7 cellular contexts compared by ENCODE assay signal in the genomic region with DNA sequence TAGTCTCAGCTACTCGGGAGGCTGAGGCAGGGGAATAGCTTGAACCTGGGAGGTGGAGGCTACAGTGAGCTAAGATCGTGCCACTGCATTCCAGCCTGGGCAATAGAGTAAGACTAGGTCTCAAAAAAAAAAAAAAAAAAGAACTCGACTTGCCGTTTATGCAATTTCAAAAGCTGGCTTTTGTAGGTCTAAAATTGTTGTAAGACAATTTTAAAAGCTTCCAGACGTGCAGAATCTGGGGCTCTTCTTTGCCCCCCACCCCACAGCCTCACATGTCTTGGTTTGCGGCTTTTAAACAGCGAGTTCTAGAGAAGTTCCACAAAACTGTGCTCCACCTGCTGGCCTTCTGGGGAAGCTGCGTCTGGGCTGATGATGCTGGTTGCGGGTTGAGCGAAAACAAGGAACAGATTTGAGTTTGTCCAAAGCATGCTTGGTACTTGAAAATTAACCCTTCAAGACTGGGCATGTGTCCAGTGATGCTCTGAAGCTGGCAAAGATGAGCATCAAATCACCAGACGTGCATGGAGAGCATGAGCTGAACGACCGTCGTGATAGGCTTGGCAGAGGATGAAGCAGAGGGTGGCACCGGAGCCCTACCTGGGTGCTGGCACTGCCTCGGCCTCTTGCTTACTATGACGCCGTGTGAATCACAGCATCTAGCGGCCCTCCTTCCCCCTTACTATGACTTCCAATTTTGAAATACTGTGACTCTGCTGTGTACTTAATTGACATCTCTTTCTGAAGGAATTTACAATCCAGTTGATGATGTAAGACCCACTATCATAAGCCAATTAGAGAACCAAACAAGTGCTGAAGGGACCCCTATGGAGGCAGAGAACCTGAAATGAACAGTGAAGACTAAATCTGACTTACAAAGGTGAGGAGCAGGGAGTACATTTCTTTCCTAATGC.
A peak's percentile ranks its signal among the peaks of the same experiment; 100 is the strongest.
DNase-seq lines count a peak whose midpoint lies in the region; ATAC-seq, FAIRE-seq and TF ChIP-seq lines count a peak whose summit lies in the region.

No MANE protein-coding gene starts in this region.

- H3K4me2 ChIP-seq in IMR-90 (ENCODE audit: low read depth, low read length) = no peak overlapping the region
- no peak overlapping the region for H3K4me2 ChIP-seq in GM12878 (ENCODE audit: control insufficient read depth, insufficient read depth)

- CTCF ChIA-PET in IMR-90 (lab: Yijun Ruan, JAX) = interaction anchor here (0.6 to 1.2 kb wide), 12 partner anchors 15 to 757 kb away, joined by 3 to 5 read pairs (median 3); no protein-coding TSS in a partner anchor
- CTCF ChIA-PET in GM12878 (lab: Yijun Ruan, JAX) = interaction anchor here (0.6 to 2.5 kb wide), 45 partner anchors 8 to 533 kb away, joined by 3 to 30 read pairs (median 4); a partner anchor contains a TSS

- H3K18ac ChIP-seq in IMR-90 (ENCODE audit: low read depth, low read length) = no peak overlapping the region

- intact Hi-C loops in IMR-90 (cut with micrococcal nuclease) (loop anchor here (2.0 to 10.0 kb wide), 2 partner anchors 77 to 555 kb away; no protein-coding TSS in a partner anchor), GM12878 (cut with micrococcal nuclease; ENCODE audit: unreplicated experiment) (loop anchor here (2.0 kb wide), 1 partner anchor 77 kb away; no protein-coding TSS in a partner anchor)

- no peak overlapping the region for H4K5ac ChIP-seq in IMR-90 (ENCODE audit: low read depth, low read length)

- FAIRE-seq in GM12878 (lab: Jason Lieb, UNC) (no peak), small intestine (lab: Jason Lieb, UNC) (no peak)

- in situ Hi-C loops in IMR-90 (cut with MboI; ENCODE audit: low sequenced_read_pairs) (loop anchor here (10.0 kb wide), 1 partner anchor 355 kb away; a partner anchor contains a TSS), GM12878 (cut with MboI) (loop anchor here (10.0 kb wide), 1 partner anchor 355 kb away; a partner anchor contains a TSS)

- peak; percentile 50 for TF ChIP-seq RAD21 in IMR-90 (IDR thresholded peaks at IDR 0.05; ENCODE audit: low read length)
- TF ChIP-seq RAD21 in GM12878 (IDR thresholded peaks at IDR 0.05; ENCODE audit: insufficient read depth, low read depth, low read length) = peak; percentile 79

- no peaks in the 10 kb centered on the region for H3K9me3 ChIP-seq in IMR-90 (ENCODE audit: control insufficient read depth, insufficient read depth, low read length)
- no peaks in the 10 kb centered on the region for H3K9me3 ChIP-seq in GM12878 (replicated peaks; ENCODE audit: control insufficient read depth, insufficient read depth, low read length)
- no peaks in the 10 kb centered on the region for H3K9me3 ChIP-seq in small intestine (ENCODE audit: control insufficient read depth, low read depth)

- peaks cover 4% of the 10 kb centered on the region; the same call in 1 of the 2 replicates for H3K79me2 ChIP-seq in GM12878 (ENCODE audit: control insufficient read depth, insufficient read depth, low read length)

- no peak overlapping the region for H2BK5ac ChIP-seq in IMR-90 (ENCODE audit: low read depth, low read length, poor library complexity, severe bottlenecking)

- RAD21 ChIA-PET in GM12878 (lab: Charles Lee; ENCODE audit: unreplicated experiment) = interaction anchor here (0.6 to 2.1 kb wide), 11 partner anchors 11 to 361 kb away, joined by 3 to 12 read pairs (median 4); no protein-coding TSS in a partner anchor

- no peak overlapping the region for H3K4ac ChIP-seq in IMR-90 (ENCODE audit: low read depth, low read length)

- peaks cover 9% of the 10 kb centered on the region for H3K9me1 ChIP-seq in IMR-90 (ENCODE audit: insufficient read depth, low read length)

- H3K56ac ChIP-seq in IMR-90 (ENCODE audit: extremely low read depth, insufficient read depth, low read length) = no peak overlapping the region

- 72% methylated on average over 5 of the region's 19 CpGs; no CpG with 5 or more reads in 1 of the 2 experiments for WGBS in IMR-90 (ENCODE audit: extremely low coverage in 2 of 2, insufficient read length in 1 of 2), 2 experiments
- WGBS in GM12878 (ENCODE audit: insufficient coverage, insufficient replicate concordance, low lambda C conversion rate, missing lambda C conversion rate) = 43% methylated on average over 19 of the region's 19 CpGs
- 53 to 58% (median 54%) methylated on average over 19 of the region's 19 CpGs for WGBS in small intestine, 3 donors

- H4K20me1 ChIP-seq in IMR-90 (ENCODE audit: insufficient read depth, low read length) = no peaks in the 10 kb centered on the region
- H4K20me1 ChIP-seq in GM12878 (ENCODE audit: control insufficient read depth, insufficient read depth) = no peaks in the 10 kb centered on the region

- no peaks in the 10 kb centered on the region for H3K27me3 ChIP-seq in IMR-90 (ENCODE audit: control insufficient read depth, insufficient read depth, low read length)
- no peaks in the 10 kb centered on the region for H3K27me3 ChIP-seq in GM12878 (replicated peaks in 1 of 2; ENCODE audit: control insufficient read depth in 2 of 2, insufficient read depth in 2 of 2, low read length in 1 of 2)
- no peaks in the 10 kb centered on the region for H3K27me3 ChIP-seq in small intestine (ENCODE audit: control insufficient read depth in 2 of 2, insufficient read depth in 2 of 2, low read length in 2 of 2)

- DNase-seq in GM12865 (ENCODE audit: low read depth) (peak; percentile 82), IMR-90 (peak; percentile 45), T follicular helper cell (ENCODE audit: low read depth) (peak; percentile 37), GM12878 (ENCODE audit: low read depth, low spot score) (no peak), hippocampal formation (lab: John Stamatoyannopoulos, UW) (peak; percentile 44 to 52), small intestine (peak; percentile 52)

- H3K4me3 ChIP-seq in GM12865 (ENCODE audit: low read depth, low read length) (no peak overlapping the region), IMR-90 (ENCODE audit: insufficient read depth, low read depth, low read length) (no peak overlapping the region), GM12878 (no peak overlapping the region), small intestine (ENCODE audit: low read depth in 1 of 2, low read length in 2 of 2) (no peak overlapping the region)

- TF ChIP-seq POLR2A in IMR-90 (IDR thresholded peaks at IDR 0.05; ENCODE audit: low read depth, low read length) = no peak
- no peak for TF ChIP-seq POLR2A in GM12878 (IDR thresholded peaks at IDR 0.05; ENCODE audit: low read depth, low read length)

- peak; percentile 83 for TF ChIP-seq CTCF in GM12865 (IDR thresholded peaks at IDR 0.05; ENCODE audit: insufficient read depth, low read depth, low read length, missing control alignments)
- peak; percentile 50 for TF ChIP-seq CTCF in IMR-90 (conservative IDR thresholded peaks at IDR 0.05; ENCODE audit: low read depth, low read length)
- TF ChIP-seq CTCF in GM12878 (IDR thresholded peaks at IDR 0.05 in 2 of 3, conservative IDR thresholded peaks at IDR 0.05 in 1 of 3; ENCODE audit: control insufficient read depth in 2 of 3, extremely low read depth in 1 of 3, insufficient read depth in 1 of 3, low read depth in 3 of 3, low read length in 3 of 3) = peak; percentile 60 to 86 (median 83)

- SMC1A ChIA-PET in GM12878 (lab: Charles Lee; ENCODE audit: uncharacterized antibody, unreplicated experiment) = interaction anchor here (0.6 to 8.2 kb wide), 21 partner anchors 11 to 353 kb away, joined by 3 to 116 read pairs (median 4); no protein-coding TSS in a partner anchor

- dilution Hi-C loops in IMR-90 (cut with HindIII; ENCODE audit: low sequenced_read_pairs, unreplicated experiment) = no loop called here

- H3K36me3 ChIP-seq in IMR-90 (ENCODE audit: control insufficient read depth, insufficient read depth, low read length) (peaks cover 5% of the 10 kb centered on the region; the same call in 1 of the 2 replicates), GM12878 (ENCODE audit: control insufficient read depth in 2 of 2, insufficient read depth in 2 of 2, low read length in 1 of 2) (peaks cover 0 to 7% of the 10 kb centered on the region in 2 experiments; a peak in 2 of 4 replicates), small intestine (ENCODE audit: control insufficient read depth in 2 of 2, insufficient read depth in 2 of 2, low read length in 2 of 2) (peaks cover 0 to 2% of the 10 kb centered on the region in 2 donors)

- no peak overlapping the region for H2AK9ac ChIP-seq in IMR-90 (replicated peaks; ENCODE audit: low read depth, low read length, poor library complexity)

- H3K14ac ChIP-seq in IMR-90 (replicated peaks; ENCODE audit: low read depth, low read length) = no peak overlapping the region

- no peak overlapping the region for H2BK20ac ChIP-seq in IMR-90 (ENCODE audit: low read depth, low read length)

- no peak overlapping the region for H3K23ac ChIP-seq in IMR-90 (ENCODE audit: low read depth, low read length)

- no peak overlapping the region for H4K8ac ChIP-seq in IMR-90 (ENCODE audit: low read depth in 2 of 2, low read length in 2 of 2)

- H3K79me1 ChIP-seq in IMR-90 (ENCODE audit: low read depth in 1 of 2, low read length in 2 of 2) = peaks cover 3 to 6% of the 10 kb centered on the region in 2 experiments; a peak in 2 of 4 replicates

- H2AFZ ChIP-seq in IMR-90 (replicated peaks; ENCODE audit: low read length, poor library complexity) (no peak overlapping the region), GM12878 (ENCODE audit: control insufficient read depth, low read depth, low read length) (no peak overlapping the region)

- H3K4me1 ChIP-seq in IMR-90 (ENCODE audit: control insufficient read depth, insufficient read depth, low read length) = peaks cover 14% of the 10 kb centered on the region
- peaks cover 11% of the 10 kb centered on the region for H3K4me1 ChIP-seq in GM12878 (ENCODE audit: control insufficient read depth, insufficient read depth, low read length)
- peaks cover 0 to 2% of the 10 kb centered on the region in 2 donors for H3K4me1 ChIP-seq in small intestine (ENCODE audit: control insufficient read depth in 2 of 2, insufficient read depth in 1 of 2, low read depth in 1 of 2, low read length in 1 of 2)

- no peak overlapping the region for H4K91ac ChIP-seq in IMR-90 (ENCODE audit: insufficient read depth, low read depth, low read length)

- H2BK15ac ChIP-seq in IMR-90 (ENCODE audit: low read depth, low read length) = 0 out of 3 replicates have a peak overlapping the region, but pooled peaks have one; percentile 42

- no peak for TF ChIP-seq EP300 in GM12878 (IDR thresholded peaks at IDR 0.05; ENCODE audit: borderline replicate concordance in 1 of 2, control insufficient read depth in 1 of 2, low read depth in 2 of 2, low read length in 2 of 2)

- no peak overlapping the region for H3K9ac ChIP-seq in IMR-90 (ENCODE audit: low read depth, low read length)
- H3K9ac ChIP-seq in GM12878 (ENCODE audit: control insufficient read depth, insufficient read depth, low read length) = no peak overlapping the region

- ATAC-seq in IMR-90 (ENCODE audit: low read depth) (no peak), GM12878 (peak; percentile 40), HG03460 (IDR thresholded peaks at IDR 0.05; ENCODE audit: unreplicated experiment) (no peak)

- peak overlapping the region; percentile 10; the same call in 1 of the 2 replicates for H2AK5ac ChIP-seq in IMR-90 (ENCODE audit: low read depth, low read length)

- BruUV-seq in IMR-90 (replicated peaks; lab: Mats Ljungman, UMichigan) (no TSS peak), GM12878 (replicated peaks; lab: Mats Ljungman, UMichigan) (no TSS peak)

- POLR2A ChIA-PET in IMR-90 (lab: Charles Lee; ENCODE audit: unreplicated experiment) (no interaction called here), GM12878 (lab: Charles Lee) (interaction anchor here (0.6 to 1.0 kb wide), 5 partner anchors 13 to 84 kb away, joined by 3 to 10 read pairs (median 4); no protein-coding TSS in a partner anchor)

- H2BK120ac ChIP-seq in IMR-90 (ENCODE audit: low read depth, low read length) = no peak overlapping the region

- H3K27ac ChIP-seq in IMR-90 (ENCODE audit: insufficient read depth, low read length) = no peak overlapping the region
- no peak overlapping the region for H3K27ac ChIP-seq in GM12878 (ENCODE audit: control insufficient read depth, insufficient read depth)
- H3K27ac ChIP-seq in small intestine (ENCODE audit: low read depth in 1 of 2, low read length in 1 of 2) = no peak overlapping the region
